In the genomic region with DNA sequence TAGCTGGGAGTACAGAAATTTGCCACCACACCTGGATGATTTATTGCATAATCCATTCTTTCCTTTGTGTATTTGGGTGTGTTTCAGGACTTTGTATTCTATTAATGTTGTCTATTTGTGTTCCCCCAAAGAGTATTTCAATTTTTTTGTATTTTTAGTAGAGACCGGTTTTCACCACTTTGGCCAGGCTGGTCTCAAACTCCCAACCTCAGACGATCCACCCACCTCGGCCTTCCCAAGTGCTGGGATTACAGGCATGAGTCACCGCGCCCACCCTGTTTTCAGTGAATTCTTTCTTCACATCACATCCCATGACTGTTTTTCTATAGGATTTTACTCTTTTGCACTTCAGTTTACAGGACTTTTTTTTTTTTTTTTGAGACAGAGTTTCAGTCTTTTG, we compare ENCODE assay signal across 21 cellular contexts. TPM values are rescaled to one million over a fixed set of nuclear protein-coding genes. Genes with fewer than 3 reads are reported as not detected.
DNase-seq lines count a peak whose midpoint lies in the region; ATAC-seq, FAIRE-seq and TF ChIP-seq lines count a peak whose summit lies in the region.
"Had no signal": no experiment of that assay in that cellular context is flagged by ENCODE, and none has a peak within 500 bp of the region (broad histone marks: within the 10 kb centered on the region; RNA-seq: fewer than 3 reads in every experiment).

No MANE protein-coding gene starts in this region.

- H3K27ac ChIP-seq in astrocyte (ENCODE audit: low read depth, low read length): no peak overlapping the region
- H3K27ac ChIP-seq: 22Rv1; A549; BLaER1 treated with 17β-estradiol and CSF1 and Interleukin-3, amounts not matched to agents 10 nM and 100 nM; C4-2B had no signal

- H3K4me2 ChIP-seq in astrocyte (ENCODE audit: low read length): no peak overlapping the region
- H3K4me2 ChIP-seq: A549; BLaER1 treated with 17β-estradiol and CSF1 and Interleukin-3, amounts not matched to agents 10 nM and 100 nM had no signal

- DNase-seq in ELR (ENCODE audit: low read depth): peak; percentile 7
- no peak for DNase-seq in astrocyte (ENCODE audit: low read depth)
- no peak for DNase-seq in type B pancreatic cell (ENCODE audit: extremely low spot score, unreplicated experiment)
- DNase-seq in inferior parietal cortex (ENCODE audit: extremely low spot score): no peak
- DNase-seq: AML-193; Caco-2; Calu3; CD4-positive, alpha-beta T cell; CD8-positive, alpha-beta T cell; DMS79 treated with DMSO at 0.1 percent for 48 hours; GDM1 had no signal

- no peaks in the 10 kb centered on the region for H3K36me3 ChIP-seq in astrocyte (ENCODE audit: insufficient read depth, low read length)
- H3K36me3 ChIP-seq: BLaER1 treated with 17β-estradiol and CSF1 and Interleukin-3, amounts not matched to agents 10 nM and 100 nM had no signal

- H3K4me3 Mint-ChIP-seq in astrocyte (ENCODE audit: unreplicated experiment): no peak overlapping the region
- H3K4me3 Mint-ChIP-seq in type B pancreatic cell: no peak overlapping the region
- H3K4me3 Mint-ChIP-seq: B cell; CD4-positive, alpha-beta T cell; CD8-positive, alpha-beta T cell had no signal

- H3K36me3 Mint-ChIP-seq in astrocyte (ENCODE audit: low read depth, unreplicated experiment) (no peaks in the 10 kb centered on the region), type B pancreatic cell (no peaks in the 10 kb centered on the region)
- H3K36me3 Mint-ChIP-seq: CD8-positive, alpha-beta T cell had no signal

- no peak for ATAC-seq in HG03442 (IDR thresholded peaks at IDR 0.05; ENCODE audit: unreplicated experiment)
- ATAC-seq: A549; CD8-positive, alpha-beta T cell; GM12878 had no signal

- H3K9me3 Mint-ChIP-seq in astrocyte (ENCODE audit: unreplicated experiment) (peaks cover 3% of the 10 kb centered on the region), type B pancreatic cell (peaks cover 4% of the 10 kb centered on the region)
- H3K9me3 Mint-ChIP-seq: CD4-positive, alpha-beta T cell had no signal

- no peak for FAIRE-seq in astrocyte (lab: Jason Lieb, UNC)
- FAIRE-seq: A549, D721Med, GM12878, GM12892, GM18507 had no signal

- H3K9ac ChIP-seq in astrocyte (ENCODE audit: low read length): no peak overlapping the region
- H3K9ac ChIP-seq: BLaER1 treated with 17β-estradiol and CSF1 and Interleukin-3, amounts not matched to agents 10 nM and 100 nM had no signal

- peaks cover 2% of the 10 kb centered on the region for H3K4me1 Mint-ChIP-seq in astrocyte (ENCODE audit: low read depth, unreplicated experiment)
- H3K4me1 Mint-ChIP-seq in type B pancreatic cell (ENCODE audit: unreplicated experiment): peaks cover 7% of the 10 kb centered on the region
- H3K4me1 Mint-ChIP-seq: B cell had no signal

- no peak overlapping the region for H3K4me3 ChIP-seq in astrocyte (ENCODE audit: insufficient read depth, low read depth, low read length)
- H3K4me3 ChIP-seq: A549; BLaER1 treated with 17β-estradiol and CSF1 and Interleukin-3, amounts not matched to agents 10 nM and 100 nM; GM12878 had no signal

- H3K27me3 Mint-ChIP-seq in astrocyte (ENCODE audit: low read depth, unreplicated experiment) (peaks cover 17% of the 10 kb centered on the region), type B pancreatic cell (no peaks in the 10 kb centered on the region)

- no peaks in the 10 kb centered on the region for H3K4me1 ChIP-seq in astrocyte (ENCODE audit: insufficient read depth, low read length)
- H3K4me1 ChIP-seq: BLaER1 treated with 17β-estradiol and CSF1 and Interleukin-3, amounts not matched to agents 10 nM and 100 nM had no signal

- no peaks in the 10 kb centered on the region for H3K79me2 ChIP-seq in astrocyte (ENCODE audit: insufficient read depth, low read length)

- H3K27ac Mint-ChIP-seq in astrocyte (ENCODE audit: unreplicated experiment): peak overlapping the region; percentile 41
- peak overlapping the region; percentile 46 for H3K27ac Mint-ChIP-seq in type B pancreatic cell
- H3K27ac Mint-ChIP-seq: B cell; CD4-positive, alpha-beta T cell; CD8-positive, alpha-beta T cell had no signal

- no peaks in the 10 kb centered on the region for H3K27me3 ChIP-seq in astrocyte (ENCODE audit: insufficient read depth, low read length)
- H3K27me3 ChIP-seq: BLaER1 treated with 17β-estradiol and CSF1 and Interleukin-3, amounts not matched to agents 10 nM and 100 nM had no signal

- no peaks in the 10 kb centered on the region for H4K20me1 ChIP-seq in astrocyte (ENCODE audit: insufficient read depth, low read length)
- H4K20me1 ChIP-seq: BLaER1 treated with 17β-estradiol and CSF1 and Interleukin-3, amounts not matched to agents 10 nM and 100 nM had no signal

- TF ChIP-seq CTCF in astrocyte (IDR thresholded peaks at IDR 0.05; ENCODE audit: insufficient read depth, low read depth, low read length) (no peak), type B pancreatic cell (conservative IDR thresholded peaks at IDR 0.05) (no peak)

- H3K9me3 ChIP-seq in astrocyte (ENCODE audit: insufficient read depth, low read depth, low read length): no peaks in the 10 kb centered on the region
- H3K9me3 ChIP-seq: A549; BLaER1 treated with 17β-estradiol and CSF1 and Interleukin-3, amounts not matched to agents 10 nM and 100 nM; Caco-2 had no signal

- no peak overlapping the region for H2AFZ ChIP-seq in astrocyte (ENCODE audit: low read depth, low read length)

RNA-seq across cellular contexts. Expression of a gene that starts 46.3 kb away (rescaled TPM):
- total RNA-seq in astrocyte (49.4 and 54.6 TPM in 2 replicates), type B pancreatic cell (ENCODE audit: low replicate concordance) (62.8 and 68.1 TPM in 2 replicates)
